ENCODE assay signal across 17 cellular contexts in genomic region chr7:82183633-82184032, GRCh38.
A peak's percentile ranks its signal among the peaks of the same experiment; 100 is the strongest.
DNase-seq lines count a peak whose midpoint lies in the region; ATAC-seq, FAIRE-seq and TF ChIP-seq lines count a peak whose summit lies in the region.
"Had no signal": no experiment of that assay in that cellular context is flagged by ENCODE, and none has a peak within 500 bp of the region (broad histone marks: within the 10 kb centered on the region; RNA-seq: fewer than 3 reads in every experiment).

No MANE protein-coding gene starts in this region.

- H2AFZ ChIP-seq in fibroblast of lung (ENCODE audit: low read length) = no peak overlapping the region

- no peak for TF ChIP-seq POLR2A in GM12891 (IDR thresholded peaks at IDR 0.05; ENCODE audit: low read depth, low read length)

- H3K9ac ChIP-seq in fibroblast of lung (ENCODE audit: insufficient read depth, low read length) = no peak overlapping the region

- H3K27ac ChIP-seq in fibroblast of lung (ENCODE audit: insufficient read depth, low read length) = no peak overlapping the region

- no peaks in the 10 kb centered on the region for H3K79me2 ChIP-seq in fibroblast of lung (ENCODE audit: control insufficient read depth, insufficient read depth, low read length)

- no peaks in the 10 kb centered on the region for H3K4me1 ChIP-seq in fibroblast of lung (ENCODE audit: control insufficient read depth, extremely low read depth, insufficient read depth, low read length)

- no peak overlapping the region for H3K4me2 ChIP-seq in fibroblast of lung (ENCODE audit: extremely low read depth, insufficient read depth, low read length)

- intact Hi-C loops in left colon (cut with DNase I, micrococcal nuclease) = no loop called here

- H3K27me3 ChIP-seq in fibroblast of lung (ENCODE audit: control insufficient read depth, insufficient read depth, low read length) = no peaks in the 10 kb centered on the region

- DNase-seq in HCEC 1CT (peak; percentile 87), RCC 7860 (ENCODE audit: low spot score) (peak; percentile 71), fibroblast of lung (ENCODE audit: low read depth in 2 of 2) (peak; percentile 52 to 95), urothelium cell line (ENCODE audit: low spot score) (peak; percentile 49), NCI-H82 treated with DMSO at 0.1 percent for 48 hours (lab: John Stamatoyannopoulos, UW; ENCODE audit: unreplicated experiment) (no peak), GM12891 (ENCODE audit: insufficient read length, low spot score) (no peak), left colon (no peak)
- DNase-seq: activated naive CD4-positive, alpha-beta T cell treated with Interleukin-2 at 50 U/mL for 16 hours; caudate nucleus; CD4-positive, alpha-beta memory T cell; GOT3; Karpas-422; NCI-H2029; SHP77 treated with DMSO at 0.1 percent for 48 hours had no signal

- no peaks in the 10 kb centered on the region for H3K36me3 ChIP-seq in fibroblast of lung (ENCODE audit: control insufficient read depth, insufficient read depth, low read length)

- no peak for FAIRE-seq in RCC 7860 (lab: Jason Lieb, UNC)
- no peak for FAIRE-seq in urothelium cell line (lab: Jason Lieb, UNC)
- no peak for FAIRE-seq in GM12891 (lab: Jason Lieb, UNC)

- ATAC-seq in left colon = no peak
- ATAC-seq: natural killer cell treated with Interleukin-12 subunit alpha and Interleukin-12 subunit beta and Interleukin-15 and Interleukin-18, amount 100 ng/mL, for 72 hours; stimulated activated memory B cell treated with anti-CD40 and anti-IgM and Interleukin-4, amounts not matched to agents 10 μg/mL and 1 μg/mL and 100 μg/mL, for 72 hours had no signal

- no peak for TF ChIP-seq CTCF in fibroblast of lung (conservative IDR thresholded peaks at IDR 0.05 in 1 of 2, IDR thresholded peaks at IDR 0.05 in 1 of 2; ENCODE audit: low read depth in 1 of 2, low read length in 2 of 2)

- H4K20me1 ChIP-seq in fibroblast of lung (ENCODE audit: control insufficient read depth, extremely low read depth, insufficient read depth, low read length) = no peaks in the 10 kb centered on the region

- H3K9me3 ChIP-seq in fibroblast of lung (ENCODE audit: control insufficient read depth, insufficient read depth, low read depth, low read length) = no peaks in the 10 kb centered on the region

- no peak overlapping the region for H3K4me3 ChIP-seq in fibroblast of lung (replicated peaks in 1 of 4; ENCODE audit: control extremely low read depth in 1 of 4, insufficient read depth in 1 of 4, low read depth in 3 of 4, low read length in 4 of 4)
- H3K4me3 ChIP-seq: lung had no signal

TF ChIP-seq in GM12891, 5 proteins besides CTCF, POLR2A, EP300 and RAD21:
- TF ChIP-seq SPI1 (IDR thresholded peaks at IDR 0.05; ENCODE audit: low read depth, low read length) = no peak
- no peak for TF ChIP-seq POLR2AphosphoS5 (IDR thresholded peaks at IDR 0.05; ENCODE audit: low read depth, low read length)
- TF ChIP-seq TAF1 (IDR thresholded peaks at IDR 0.05; ENCODE audit: low read depth, low read length) = no peak
- no peak for TF ChIP-seq PAX5 (IDR thresholded peaks at IDR 0.05; ENCODE audit: insufficient read depth, low read length, severe bottlenecking)
- TF ChIP-seq POU2F2 (IDR thresholded peaks at IDR 0.05; ENCODE audit: low read depth, low read length) = no peak

Comparison
In these comparisons a context has a peak if more than half of its experiments do, and no peak if none do; other contexts are left out.
1. DNase-seq: peak in HCEC 1CT (single experiment), RCC 7860 (single experiment), fibroblast of lung (2 of 2) and urothelium cell line (single experiment); none in NCI-H82 treated with DMSO at 0.1 percent for 48 hours (single experiment), GM12891 (single experiment) and left colon (0 of 2).